In genomic region chr2:37802106-37802791, GRCh38 we compare ENCODE assay signal across 15 cellular contexts.
DNase-seq lines count a peak whose midpoint lies in the region; ATAC-seq and TF ChIP-seq lines count a peak whose summit lies in the region.
"Had no signal": no experiment of that assay in that cellular context is flagged by ENCODE, and none has a peak within 500 bp of the region (broad histone marks: within the 10 kb centered on the region; RNA-seq: fewer than 3 reads in every experiment).

No MANE protein-coding gene starts in this region.

- H3K4me2 ChIP-seq in GM23248 (ENCODE audit: unreplicated experiment) (peak overlapping the region; percentile 53), PC-3 (ENCODE audit: low read length) (peak overlapping the region; percentile 70)

- H3K4me3 ChIP-seq in GM23248 = no peak overlapping the region
- H3K4me3 ChIP-seq in PC-3 (ENCODE audit: low read length) = peak overlapping the region; percentile 44
- no peak overlapping the region for H3K4me3 ChIP-seq in esophagus squamous epithelium
- H3K4me3 ChIP-seq in BE2C (ENCODE audit: low read depth, low read length) = no peak overlapping the region
- H3K4me3 ChIP-seq: cardiac muscle cell had no signal

- no peaks in the 10 kb centered on the region for H3K36me3 ChIP-seq in GM23248 (ENCODE audit: low read depth)
- H3K36me3 ChIP-seq in PC-3 (ENCODE audit: low read depth, low read length) = no peaks in the 10 kb centered on the region
- H3K36me3 ChIP-seq in esophagus squamous epithelium = no peaks in the 10 kb centered on the region
- H3K36me3 ChIP-seq in BE2C = no peaks in the 10 kb centered on the region
- H3K36me3 ChIP-seq: cardiac muscle cell, neutrophil had no signal

- POLR2A ChIA-PET in PC-3 (lab: Charles Lee; ENCODE audit: unreplicated experiment) = no interaction called here

- WGBS in GM23248 (ENCODE audit: low coverage in 1 of 2, low lambda C conversion rate in 2 of 2, missing lambda C conversion rate in 2 of 2), 2 experiments = 58 to 67% methylated on average over 4 of the region's 4 CpGs
- WGBS in esophagus squamous epithelium, 2 donors = 30 to 55% methylated on average over 4 of the region's 4 CpGs

- no peaks in the 10 kb centered on the region for H3K9me3 ChIP-seq in GM23248 (ENCODE audit: low read depth)
- no peaks in the 10 kb centered on the region for H3K9me3 ChIP-seq in PC-3 (ENCODE audit: low read length)
- H3K9me3 ChIP-seq in esophagus squamous epithelium = no peaks in the 10 kb centered on the region
- H3K9me3 ChIP-seq in BE2C = no peaks in the 10 kb centered on the region
- H3K9me3 ChIP-seq: neutrophil had no signal

- H4K20me1 ChIP-seq in GM23248 (ENCODE audit: insufficient read depth) (no peaks in the 10 kb centered on the region), PC-3 (ENCODE audit: low read length) (no peaks in the 10 kb centered on the region)

- intact Hi-C loops in PC-3 (cut with micrococcal nuclease) (loop anchor here (2.0 to 5.0 kb wide), 4 partner anchors 21 to 330 kb away; partner anchors contain the start of gene CDC42EP3), esophagus squamous epithelium (cut with DNase I) (no loop called here), posterior vena cava (cut with DNase I) (no loop called here)

- H3K9ac ChIP-seq in GM23248 (no peak overlapping the region), PC-3 (ENCODE audit: low read length) (peak overlapping the region; percentile 42)

- no peaks in the 10 kb centered on the region for H3K79me2 ChIP-seq in GM23248 (ENCODE audit: insufficient read depth)
- no peaks in the 10 kb centered on the region for H3K79me2 ChIP-seq in PC-3 (ENCODE audit: low read length)

- H3K27ac ChIP-seq in GM23248 (peak overlapping the region; percentile 64), PC-3 (ENCODE audit: low read length) (peak overlapping the region; percentile 89), esophagus squamous epithelium (peak overlapping the region in 3 of 4 donors; percentile 16 to 43 (median 31))
- H3K27ac ChIP-seq: cardiac muscle cell, neutrophil had no signal

- CTCF ChIA-PET in PC-3 (lab: Charles Lee) = no interaction called here

- TF ChIP-seq POLR2A in esophagus squamous epithelium (IDR thresholded peaks at IDR 0.05) = no peak

- BruUV-seq in PC-3 (replicated peaks; lab: Mats Ljungman, UMichigan) = no TSS peak

- TF ChIP-seq CTCF in PC-3 (conservative IDR thresholded peaks at IDR 0.05; ENCODE audit: low read depth, low read length) (no peak), esophagus squamous epithelium (IDR thresholded peaks at IDR 0.05) (no peak), BE2C (IDR thresholded peaks at IDR 0.05; ENCODE audit: low read depth, low read length) (no peak)

- H2AFZ ChIP-seq in GM23248 = no peak overlapping the region
- H2AFZ ChIP-seq in PC-3 (ENCODE audit: low read length) = 0 out of 2 replicates have a peak overlapping the region, but pooled peaks have one; percentile 26

- H3K4me1 ChIP-seq in GM23248 (ENCODE audit: insufficient read depth) (peaks cover 50% of the 10 kb centered on the region), PC-3 (ENCODE audit: insufficient read depth, low read length) (peaks cover 41% of the 10 kb centered on the region), esophagus squamous epithelium (peaks cover 0 to 24% (median 17%) of the 10 kb centered on the region in 3 donors), BE2C (no peaks in the 10 kb centered on the region; the same call in 1 of the 2 replicates)

- peak; percentile 48 for ATAC-seq in PC-3
- ATAC-seq: activated T-helper 17 cell treated with anti-CD3 and anti-CD28 coated beads, Interleukin-2, amount 50 U/mL, for 72 hours had no signal

- peaks cover 43% of the 10 kb centered on the region for H3F3A ChIP-seq in GM23248 (ENCODE audit: insufficient read depth)
- no peaks in the 10 kb centered on the region for H3F3A ChIP-seq in PC-3 (ENCODE audit: low read length, unreplicated experiment)

- in situ Hi-C loops in GM23248 (cut with MboI) = no loop called here

- H3K27me3 ChIP-seq in GM23248 (replicated peaks; ENCODE audit: insufficient read depth) = no peaks in the 10 kb centered on the region
- H3K27me3 ChIP-seq in PC-3 (ENCODE audit: low read length) = no peaks in the 10 kb centered on the region
- H3K27me3 ChIP-seq in esophagus squamous epithelium = peaks cover 0 to 69% (median 0%) of the 10 kb centered on the region in 4 donors
- H3K27me3 ChIP-seq in BE2C = no peaks in the 10 kb centered on the region
- H3K27me3 ChIP-seq: cardiac muscle cell, neutrophil had no signal

- H3K9me2 ChIP-seq in GM23248 (ENCODE audit: insufficient read depth) (no peaks in the 10 kb centered on the region), PC-3 (replicated peaks; ENCODE audit: low read length) (no peaks in the 10 kb centered on the region)

- DNase-seq in GM23248 (peak; percentile 58), PC-3 (peak; percentile 85), esophagus squamous epithelium (lab: John Stamatoyannopoulos, UW) (no peak), renal cortical epithelial cell (ENCODE audit: low read depth) (peak; percentile 62), NCI-H1048 (lab: John Stamatoyannopoulos, UW) (no peak), BE2C (no peak), posterior vena cava (ENCODE audit: low spot score) (no peak)
- DNase-seq in central memory CD4-positive, alpha-beta T cell = no peak
- DNase-seq: Karpas-422; NCI-H446 treated with DMSO at 0.1 percent for 48 hours; stimulated activated CD4-positive, alpha-beta T cell treated with anti-CD3 and anti-CD28 coated beads, Interleukin-4, amount 100 ng/mL, for 1 hour; SW 1271 had no signal

Comparison
In these comparisons a context has a peak if more than half of its experiments do, and no peak if none do; other contexts are left out.
1. DNase-seq: peak in GM23248 (single experiment), PC-3 (single experiment) and renal cortical epithelial cell (single experiment); none in esophagus squamous epithelium (single experiment), NCI-H1048 (single experiment), BE2C (single experiment), posterior vena cava (single experiment) and central memory CD4-positive, alpha-beta T cell (single experiment).
2. H3K27ac ChIP-seq: peak in every context shown above with its lines; median percentile 89 in PC-3; 64 in GM23248; 31 in esophagus squamous epithelium.